Comparison of ENCODE assay signal across 17 cellular contexts in genomic region chr7:46091071-46091470, GRCh38.
DNase-seq lines count a peak whose midpoint lies in the region; FAIRE-seq and TF ChIP-seq lines count a peak whose summit lies in the region.
"Had no signal": no experiment of that assay in that cellular context is flagged by ENCODE, and none has a peak within 500 bp of the region (broad histone marks: within the 10 kb centered on the region; RNA-seq: fewer than 3 reads in every experiment).

No MANE protein-coding gene starts in this region.

- H3K4me1 Mint-ChIP-seq in osteocyte (ENCODE audit: unreplicated experiment), result peaks cover 4% of the 10 kb centered on the region
- H3K4me1 Mint-ChIP-seq: B cell had no signal

- H3K27ac Mint-ChIP-seq in osteocyte (ENCODE audit: unreplicated experiment), result no peak overlapping the region
- H3K27ac Mint-ChIP-seq: B cell; CD4-positive, alpha-beta T cell; CD8-positive, alpha-beta T cell had no signal

- H3K36me3 Mint-ChIP-seq in osteocyte (ENCODE audit: unreplicated experiment), result peaks cover 3% of the 10 kb centered on the region
- H3K36me3 Mint-ChIP-seq: CD8-positive, alpha-beta T cell had no signal

- TF ChIP-seq POLR2A in H54 (IDR thresholded peaks at IDR 0.05; ENCODE audit: low read depth, low read length), result no peak

- H3K4me3 Mint-ChIP-seq in osteocyte (ENCODE audit: unreplicated experiment), result no peak overlapping the region
- H3K4me3 Mint-ChIP-seq: B cell; CD4-positive, alpha-beta T cell; CD8-positive, alpha-beta T cell had no signal

- DNase-seq in H54 (ENCODE audit: insufficient read length, low spot score) (no peak), fibroblast of gingiva (ENCODE audit: low read depth) (peak; percentile 45), myocyte (ENCODE audit: low read depth) (peak; percentile 53), NCI-H1417 (lab: John Stamatoyannopoulos, UW) (no peak), osteocyte (ENCODE audit: extremely low spot score, unreplicated experiment) (no peak)
- DNase-seq: AML-193; Caco-2; Calu3; CD4-positive, alpha-beta T cell; CD8-positive, alpha-beta T cell; DMS79 treated with DMSO at 0.1 percent for 48 hours; GF-D8 had no signal

- TF ChIP-seq CTCF in osteocyte (IDR thresholded peaks at IDR 0.05), result no peak

- H3K9me3 Mint-ChIP-seq in osteocyte (ENCODE audit: unreplicated experiment), result peaks cover 19% of the 10 kb centered on the region
- H3K9me3 Mint-ChIP-seq: CD4-positive, alpha-beta T cell had no signal

- H3K27me3 Mint-ChIP-seq in osteocyte (ENCODE audit: unreplicated experiment), result no peaks in the 10 kb centered on the region
- H3K27me3 Mint-ChIP-seq: CD4-positive, alpha-beta T cell had no signal

- peak; percentile 66 for FAIRE-seq in H54 (lab: Jason Lieb, UNC)
- FAIRE-seq: D721Med, G401.6, GM12891, GM19239 had no signal

Comparison
In these comparisons a context has a peak if more than half of its experiments do, and no peak if none do; other contexts are left out.
1. DNase-seq: peak in fibroblast of gingiva (single experiment) and myocyte (single experiment); none in H54 (single experiment), NCI-H1417 (0 of 3) and osteocyte (single experiment).